In the genomic region with DNA sequence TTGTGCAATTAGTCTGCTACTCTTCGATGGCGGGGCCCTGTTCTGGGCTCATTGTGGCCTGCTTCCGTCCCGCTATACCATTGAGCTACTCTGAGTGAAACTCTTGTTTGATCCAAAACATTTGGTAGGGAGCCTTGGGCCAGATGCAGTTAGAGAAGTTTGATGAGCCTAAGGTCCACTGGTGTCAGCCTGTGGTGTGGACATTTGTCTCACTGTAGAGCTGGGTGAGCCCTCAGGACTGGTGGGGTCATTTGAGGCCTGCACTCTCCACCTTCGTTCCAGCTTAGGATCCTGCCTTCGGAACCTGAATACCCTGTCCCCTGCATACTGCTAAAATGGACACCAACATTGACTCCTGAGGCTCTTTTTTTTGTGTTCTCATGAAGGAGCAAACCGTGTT, we compare ENCODE assay signal across 18 cellular contexts. TPM values are rescaled to one million over a fixed set of nuclear protein-coding genes. Genes with fewer than 3 reads are reported as not detected.
DNase-seq lines count a peak whose midpoint lies in the region; ATAC-seq and TF ChIP-seq lines count a peak whose summit lies in the region.
"Had no signal": no experiment of that assay in that cellular context is flagged by ENCODE, and none has a peak within 500 bp of the region (broad histone marks: within the 10 kb centered on the region; RNA-seq: fewer than 3 reads in every experiment).

No MANE protein-coding gene starts in this region.

- H3K27me3 ChIP-seq in Loucy (ENCODE audit: insufficient read depth, low read length, poor library complexity, severe bottlenecking) (no peaks in the 10 kb centered on the region), endodermal cell (ENCODE audit: control insufficient read depth, insufficient read depth, low read length, poor library complexity, severe bottlenecking) (no peaks in the 10 kb centered on the region)

- H3K9me3 Mint-ChIP-seq in activated naive CD4-positive, alpha-beta T cell treated with anti-CD3 and anti-CD28 coated beads, Interleukin-2, amount 50 U/mL, for 24 hours: no peaks in the 10 kb centered on the region
- no peaks in the 10 kb centered on the region for H3K9me3 Mint-ChIP-seq in activated naive CD4-positive, alpha-beta T cell treated with anti-CD3 and anti-CD28 coated beads, Interleukin-2, amount 50 U/mL, for 72 hours
- H3K9me3 Mint-ChIP-seq in endodermal cell: no peaks in the 10 kb centered on the region
- H3K9me3 Mint-ChIP-seq in type B pancreatic cell: no peaks in the 10 kb centered on the region
- H3K9me3 Mint-ChIP-seq in activated naive CD4-positive, alpha-beta T cell treated with anti-CD3 and anti-CD28 coated beads, Interleukin-2, amount 10 ng/mL, durations not matched to agents 7 days and 5 days: no peaks in the 10 kb centered on the region

- CTCF ChIA-PET in RWPE1 (lab: Yijun Ruan, JAX): interaction anchor here (0.6 kb wide), 2 partner anchors 23 to 59 kb away, joined by 3 to 4 read pairs; no protein-coding TSS in a partner anchor
- CTCF ChIA-PET in activated naive CD4-positive, alpha-beta T cell treated with anti-CD3 and anti-CD28 coated beads, Interleukin-2, amount 10 ng/mL, durations not matched to agents 7 days and 5 days (lab: Charles Lee): interaction anchor here (1.7 kb wide), 1 partner anchor 59 kb away, joined by 6 read pairs; no protein-coding TSS in a partner anchor

- H4K20me1 ChIP-seq in Loucy (ENCODE audit: insufficient read depth, low read length, poor library complexity, severe bottlenecking): peaks cover 72% of the 10 kb centered on the region

- H3K27ac Mint-ChIP-seq in activated naive CD4-positive, alpha-beta T cell treated with anti-CD3 and anti-CD28 coated beads, Interleukin-2, amount 50 U/mL, for 24 hours: peak overlapping the region; percentile 1
- H3K27ac Mint-ChIP-seq in activated naive CD4-positive, alpha-beta T cell treated with anti-CD3 and anti-CD28 coated beads, Interleukin-2, amount 50 U/mL, for 72 hours: no peak overlapping the region
- H3K27ac Mint-ChIP-seq in endodermal cell (no peak overlapping the region), type B pancreatic cell (no peak overlapping the region)
- no peak overlapping the region for H3K27ac Mint-ChIP-seq in activated naive CD4-positive, alpha-beta T cell treated with anti-CD3 and anti-CD28 coated beads, Interleukin-2, amount 10 ng/mL, durations not matched to agents 7 days and 5 days

- H3K9me3 ChIP-seq in Loucy (ENCODE audit: insufficient read depth, low read depth, low read length) (no peaks in the 10 kb centered on the region), endodermal cell (ENCODE audit: control insufficient read depth, low read length) (no peaks in the 10 kb centered on the region)
- H3K9me3 ChIP-seq: HAP-1 had no signal

- H3K36me3 Mint-ChIP-seq in activated naive CD4-positive, alpha-beta T cell treated with anti-CD3 and anti-CD28 coated beads, Interleukin-2, amount 50 U/mL, for 24 hours: peaks cover 26% of the 10 kb centered on the region
- peaks cover 25 to 44% of the 10 kb centered on the region in 2 donors for H3K36me3 Mint-ChIP-seq in activated naive CD4-positive, alpha-beta T cell treated with anti-CD3 and anti-CD28 coated beads, Interleukin-2, amount 50 U/mL, for 72 hours
- H3K36me3 Mint-ChIP-seq in endodermal cell (ENCODE audit: low read depth): peaks cover 21% of the 10 kb centered on the region
- H3K36me3 Mint-ChIP-seq in type B pancreatic cell: peaks cover 57% of the 10 kb centered on the region
- peaks cover 68% of the 10 kb centered on the region for H3K36me3 Mint-ChIP-seq in activated naive CD4-positive, alpha-beta T cell treated with anti-CD3 and anti-CD28 coated beads, Interleukin-2, amount 10 ng/mL, durations not matched to agents 7 days and 5 days

- peak overlapping the region; percentile 6 for H3K9ac ChIP-seq in Loucy (ENCODE audit: low read depth, low read length, poor library complexity, severe bottlenecking)
- H3K9ac ChIP-seq in endodermal cell (ENCODE audit: extremely low read depth, low read length, poor library complexity, severe bottlenecking): no peak overlapping the region

- no peaks in the 10 kb centered on the region for H3K27me3 Mint-ChIP-seq in activated naive CD4-positive, alpha-beta T cell treated with anti-CD3 and anti-CD28 coated beads, Interleukin-2, amount 50 U/mL, for 24 hours
- H3K27me3 Mint-ChIP-seq in endodermal cell (ENCODE audit: insufficient read depth): no peaks in the 10 kb centered on the region
- H3K27me3 Mint-ChIP-seq in type B pancreatic cell: no peaks in the 10 kb centered on the region
- H3K27me3 Mint-ChIP-seq in activated naive CD4-positive, alpha-beta T cell treated with anti-CD3 and anti-CD28 coated beads, Interleukin-2, amount 10 ng/mL, durations not matched to agents 7 days and 5 days: peaks cover 8% of the 10 kb centered on the region

- POLR2A ChIA-PET in RWPE1 (lab: Yijun Ruan, JAX; ENCODE audit: low non-redundant PET): no interaction called here

- H3K9me2 ChIP-seq in Loucy (replicated peaks; ENCODE audit: low read depth, low read length): no peaks in the 10 kb centered on the region

- no peak overlapping the region for H3K27ac ChIP-seq in endodermal cell (ENCODE audit: low read depth, low read length)
- H3K27ac ChIP-seq in RWPE1: no peak overlapping the region

- ATAC-seq in activated naive CD4-positive, alpha-beta T cell treated with anti-CD3 and anti-CD28 coated beads, Interleukin-2, amount 50 U/mL, for 72 hours: no peak

- DNase-seq in activated naive CD4-positive, alpha-beta T cell treated with anti-CD3 and anti-CD28 coated beads, Interleukin-2, amount 50 U/mL, for 72 hours (ENCODE audit: low spot score in 2 of 2): no peak
- DNase-seq in endodermal cell: peak; percentile 28
- no peak for DNase-seq in type B pancreatic cell (ENCODE audit: extremely low spot score, unreplicated experiment)
- no peak for DNase-seq in RWPE1 (ENCODE audit: low spot score)
- no peak for DNase-seq in stimulated activated naive CD4-positive, alpha-beta T cell (lab: John Stamatoyannopoulos, UW)
- no peak for DNase-seq in activated naive CD4-positive, alpha-beta T cell treated with anti-CD3 and anti-CD28 coated beads, Interleukin-2, amount 10 ng/mL, durations not matched to agents 7 days and 5 days
- DNase-seq: NCI-H1436 treated with DMSO at 0.1 percent for 48 hours; NCI-H2029 treated with DMSO at 0.1 percent for 48 hours; NCI-H2171 treated with DMSO at 0.1 percent for 48 hours; NCI-H446 treated with DMSO at 0.1 percent for 48 hours; NK-92 treated with Interleukin-12 subunit alpha and Interleukin-12 subunit beta, amount 100 ng/mL, for 24 hours; OCI-M1 had no signal

- H3K4me3 Mint-ChIP-seq in activated naive CD4-positive, alpha-beta T cell treated with anti-CD3 and anti-CD28 coated beads, Interleukin-2, amount 50 U/mL, for 24 hours: no peak overlapping the region
- H3K4me3 Mint-ChIP-seq in endodermal cell (no peak overlapping the region), type B pancreatic cell (peak overlapping the region; percentile 27)
- no peak overlapping the region for H3K4me3 Mint-ChIP-seq in activated naive CD4-positive, alpha-beta T cell treated with anti-CD3 and anti-CD28 coated beads, Interleukin-2, amount 10 ng/mL, durations not matched to agents 7 days and 5 days

- H3K4me3 ChIP-seq in Loucy (ENCODE audit: low read length, poor library complexity, severe bottlenecking) (no peak overlapping the region), endodermal cell (ENCODE audit: low read length) (no peak overlapping the region)
- H3K4me3 ChIP-seq: HAP-1 had no signal

- no peaks in the 10 kb centered on the region for H3F3A ChIP-seq in Loucy (ENCODE audit: low read depth)

- peaks cover 94% of the 10 kb centered on the region for H3K4me1 Mint-ChIP-seq in activated naive CD4-positive, alpha-beta T cell treated with anti-CD3 and anti-CD28 coated beads, Interleukin-2, amount 50 U/mL, for 24 hours
- peaks cover 59% of the 10 kb centered on the region for H3K4me1 Mint-ChIP-seq in endodermal cell
- H3K4me1 Mint-ChIP-seq in type B pancreatic cell (ENCODE audit: unreplicated experiment): peaks cover 54% of the 10 kb centered on the region
- H3K4me1 Mint-ChIP-seq in activated naive CD4-positive, alpha-beta T cell treated with anti-CD3 and anti-CD28 coated beads, Interleukin-2, amount 10 ng/mL, durations not matched to agents 7 days and 5 days: peaks cover 80% of the 10 kb centered on the region

- peaks cover 57% of the 10 kb centered on the region for H3K4me1 ChIP-seq in Loucy (ENCODE audit: insufficient read depth, low read length, poor library complexity, severe bottlenecking)
- peaks cover 22% of the 10 kb centered on the region for H3K4me1 ChIP-seq in endodermal cell (ENCODE audit: control insufficient read depth, insufficient read depth, low read length)

- TF ChIP-seq CTCF in Loucy (conservative IDR thresholded peaks at IDR 0.05; ENCODE audit: low read length) (no peak), endodermal cell (conservative IDR thresholded peaks at IDR 0.05) (no peak), type B pancreatic cell (conservative IDR thresholded peaks at IDR 0.05) (no peak), RWPE1 (conservative IDR thresholded peaks at IDR 0.05; ENCODE audit: low read depth) (no peak)

- peaks cover 99% of the 10 kb centered on the region for H3K79me2 ChIP-seq in Loucy (ENCODE audit: insufficient read depth, low read length)

- peak overlapping the region; percentile 97 for H3K4me2 ChIP-seq in Loucy (ENCODE audit: low read depth, low read length, poor library complexity, severe bottlenecking)

- H3K36me3 ChIP-seq in Loucy (ENCODE audit: insufficient read depth, low read length) (peaks cover 7% of the 10 kb centered on the region; the same call in 1 of the 2 replicates), endodermal cell (ENCODE audit: control insufficient read depth, insufficient read depth, low read length) (peaks cover 12% of the 10 kb centered on the region)

- no peak overlapping the region for H2AFZ ChIP-seq in Loucy (ENCODE audit: low read length)

- 97 to 100% methylated on average over 4 to 6 of the region's 7 CpGs for WGBS in endodermal cell (ENCODE audit: insufficient coverage in 1 of 2, insufficient read length in 1 of 2), 2 experiments

RNA-seq across cellular contexts. Expression of gene UBAC2, which starts 6.9 kb away (rescaled TPM):
- total RNA-seq in activated naive CD4-positive, alpha-beta T cell treated with anti-CD3 and anti-CD28 coated beads, Interleukin-2, amount 50 U/mL, for 72 hours: 10 to 100 TPM; 52.4 to 55.6 TPM
- total RNA-seq in endodermal cell: 10 to 100 TPM; 72.7 to 80.4 TPM
- polyA plus RNA-seq in endodermal cell (2013, experiment 1 of 2): 78.5 TPM
- 70.0 TPM for polyA plus RNA-seq in endodermal cell (2013, experiment 2 of 2)
- 66.0 and 77.2 TPM in 2 replicates for total RNA-seq in type B pancreatic cell (ENCODE audit: low replicate concordance)

RNA-seq across cellular contexts. Expression of gene GPR18, which starts 50.7 kb away (rescaled TPM):
- 1 to 10 TPM; 2.0 to 8.4 TPM for total RNA-seq in activated naive CD4-positive, alpha-beta T cell treated with anti-CD3 and anti-CD28 coated beads, Interleukin-2, amount 50 U/mL, for 72 hours
- total RNA-seq in endodermal cell: not detected
- polyA plus RNA-seq in endodermal cell (2013, experiment 1 of 2): not detected
- polyA plus RNA-seq in endodermal cell (2013, experiment 2 of 2): not detected
- total RNA-seq in type B pancreatic cell (ENCODE audit: low replicate concordance): not detected in 2 replicates
- total RNA-seq: A172, RPMI7951 had no signal
- polyA plus RNA-seq: BJ had no signal
